In the genomic region with DNA sequence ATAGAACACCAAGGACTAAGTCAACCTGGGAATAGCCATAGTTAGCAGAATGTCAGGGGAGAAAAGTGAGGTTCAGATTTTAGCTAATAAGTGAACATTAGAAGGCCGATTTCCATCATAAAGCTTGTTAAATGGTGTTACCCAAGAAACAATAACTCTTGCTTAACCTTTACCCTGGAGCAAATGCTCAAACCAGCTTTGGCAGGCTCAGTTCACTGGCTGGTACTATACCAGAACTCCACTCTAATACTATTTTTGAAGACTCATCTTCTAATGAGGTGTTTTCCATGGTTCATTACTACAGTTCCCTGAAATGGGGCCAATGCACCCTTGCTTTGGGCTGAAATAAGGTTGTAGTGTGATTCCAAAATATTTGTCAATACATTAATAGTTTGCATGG, we compare ENCODE assay signal across 1 cellular context.
TF ChIP-seq lines count a peak whose summit lies in the region.

No MANE protein-coding gene starts in this region.

TF ChIP-seq in GM23338, 12 proteins besides CTCF, POLR2A, EP300 and RAD21 (continued from another document):
- TF ChIP-seq, protein P1, sequence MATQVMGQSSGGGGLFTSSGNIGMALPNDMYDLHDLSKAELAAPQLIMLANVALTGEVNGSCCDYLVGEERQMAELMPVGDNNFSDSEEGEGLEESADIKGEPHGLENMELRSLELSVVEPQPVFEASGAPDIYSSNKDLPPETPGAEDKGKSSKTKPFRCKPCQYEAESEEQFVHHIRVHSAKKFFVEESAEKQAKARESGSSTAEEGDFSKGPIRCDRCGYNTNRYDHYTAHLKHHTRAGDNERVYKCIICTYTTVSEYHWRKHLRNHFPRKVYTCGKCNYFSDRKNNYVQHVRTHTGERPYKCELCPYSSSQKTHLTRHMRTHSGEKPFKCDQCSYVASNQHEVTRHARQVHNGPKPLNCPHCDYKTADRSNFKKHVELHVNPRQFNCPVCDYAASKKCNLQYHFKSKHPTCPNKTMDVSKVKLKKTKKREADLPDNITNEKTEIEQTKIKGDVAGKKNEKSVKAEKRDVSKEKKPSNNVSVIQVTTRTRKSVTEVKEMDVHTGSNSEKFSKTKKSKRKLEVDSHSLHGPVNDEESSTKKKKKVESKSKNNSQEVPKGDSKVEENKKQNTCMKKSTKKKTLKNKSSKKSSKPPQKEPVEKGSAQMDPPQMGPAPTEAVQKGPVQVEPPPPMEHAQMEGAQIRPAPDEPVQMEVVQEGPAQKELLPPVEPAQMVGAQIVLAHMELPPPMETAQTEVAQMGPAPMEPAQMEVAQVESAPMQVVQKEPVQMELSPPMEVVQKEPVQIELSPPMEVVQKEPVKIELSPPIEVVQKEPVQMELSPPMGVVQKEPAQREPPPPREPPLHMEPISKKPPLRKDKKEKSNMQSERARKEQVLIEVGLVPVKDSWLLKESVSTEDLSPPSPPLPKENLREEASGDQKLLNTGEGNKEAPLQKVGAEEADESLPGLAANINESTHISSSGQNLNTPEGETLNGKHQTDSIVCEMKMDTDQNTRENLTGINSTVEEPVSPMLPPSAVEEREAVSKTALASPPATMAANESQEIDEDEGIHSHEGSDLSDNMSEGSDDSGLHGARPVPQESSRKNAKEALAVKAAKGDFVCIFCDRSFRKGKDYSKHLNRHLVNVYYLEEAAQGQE (IDR thresholded peaks at IDR 0.05; ENCODE audit: unreplicated experiment): no peak
- TF ChIP-seq STAT1 (IDR thresholded peaks at IDR 0.05; ENCODE audit: unreplicated experiment) (no peak), JUNB (IDR thresholded peaks at IDR 0.05; ENCODE audit: unreplicated experiment) (no peak)
